In genomic region chr1:87334351-87335174, GRCh38 we compare ENCODE assay signal across 8 cellular contexts. TPM values are rescaled to one million over a fixed set of nuclear protein-coding genes. Genes with fewer than 3 reads are reported as not detected.
DNase-seq lines count a peak whose midpoint lies in the region; ATAC-seq and TF ChIP-seq lines count a peak whose summit lies in the region.

No MANE protein-coding gene starts in this region.

- ATAC-seq in HG02840 (IDR thresholded peaks at IDR 0.05; ENCODE audit: low FRiP score, unreplicated experiment) (peak; percentile 8), upper lobe of left lung (ENCODE audit: low FRiP score in 2 of 2) (peak; percentile 2 to 16), GM21786 (IDR thresholded peaks at IDR 0.05; ENCODE audit: unreplicated experiment) (no peak)

- no peaks in the 10 kb centered on the region for H3K27me3 Mint-ChIP-seq in mesothelial cell of epicardium (ENCODE audit: low read depth)

- H3K27me3 ChIP-seq in effector memory CD4-positive, alpha-beta T cell (replicated peaks; ENCODE audit: control insufficient read depth, insufficient read depth, low read length, poor library complexity, severe bottlenecking), result no peaks in the 10 kb centered on the region
- H3K27me3 ChIP-seq in upper lobe of left lung, result no peaks in the 10 kb centered on the region

- H3K36me3 Mint-ChIP-seq in mesothelial cell of epicardium, result peaks cover 13% of the 10 kb centered on the region

- H3K4me3 ChIP-seq in SK-N-MC (peak overlapping the region; percentile 84), upper lobe of left lung (peak overlapping the region; percentile 50 to 84 (median 76))
- H3K4me3 ChIP-seq in effector memory CD4-positive, alpha-beta T cell (ENCODE audit: insufficient read depth, low read depth, low read length, poor library complexity, severe bottlenecking), result peak overlapping the region; percentile 63

- TF ChIP-seq CTCF in GM10266 (IDR thresholded peaks at IDR 0.05; ENCODE audit: control insufficient read depth, insufficient read depth, low read depth, missing control alignments), result no peak
- peak; percentile 8 for TF ChIP-seq CTCF in mesothelial cell of epicardium (IDR thresholded peaks at IDR 0.05; ENCODE audit: unreplicated experiment)
- TF ChIP-seq CTCF in upper lobe of left lung (IDR thresholded peaks at IDR 0.05), result peak in 1 of 6 experiments; percentile 9

- H3K4me1 Mint-ChIP-seq in mesothelial cell of epicardium, result peaks cover 66% of the 10 kb centered on the region

- H3K4me3 Mint-ChIP-seq in mesothelial cell of epicardium, result peak overlapping the region; percentile 84

- peak overlapping the region; percentile 77 for H3K27ac Mint-ChIP-seq in mesothelial cell of epicardium

- peaks cover 25% of the 10 kb centered on the region for H3K4me1 ChIP-seq in effector memory CD4-positive, alpha-beta T cell (ENCODE audit: control insufficient read depth, insufficient read depth, low read length, poor library complexity, severe bottlenecking)
- peaks cover 34 to 46% (median 39%) of the 10 kb centered on the region in 4 donors for H3K4me1 ChIP-seq in upper lobe of left lung

- TF ChIP-seq EP300 in upper lobe of left lung (IDR thresholded peaks at IDR 0.05), result no peak

- H3K9me3 ChIP-seq in SK-N-MC (ENCODE audit: low read depth, low read length), result no peaks in the 10 kb centered on the region
- H3K9me3 ChIP-seq in effector memory CD4-positive, alpha-beta T cell (ENCODE audit: control insufficient read depth, low read length), result no peaks in the 10 kb centered on the region
- no peaks in the 10 kb centered on the region for H3K9me3 ChIP-seq in upper lobe of left lung

- H3K27ac ChIP-seq in SK-N-MC (no peak overlapping the region), upper lobe of left lung (peak overlapping the region; percentile 84 to 94 (median 88))
- H3K27ac ChIP-seq in effector memory CD4-positive, alpha-beta T cell (ENCODE audit: insufficient read depth, low read length, poor library complexity, severe bottlenecking), result peak overlapping the region; percentile 60

- no peaks in the 10 kb centered on the region for H3K9me3 Mint-ChIP-seq in mesothelial cell of epicardium

- no peak for TF ChIP-seq POLR2A in upper lobe of left lung (IDR thresholded peaks at IDR 0.05)

- WGBS in upper lobe of left lung, 2 donors, result 28 to 31% methylated on average over 24 to 28 of the region's 28 CpGs

- peak overlapping the region; percentile 80 for H3K9ac ChIP-seq in SK-N-MC (ENCODE audit: insufficient read length)

- H3K36me3 ChIP-seq in SK-N-MC (ENCODE audit: insufficient read depth, low read length), result peaks cover 31% of the 10 kb centered on the region
- peaks cover 1% of the 10 kb centered on the region for H3K36me3 ChIP-seq in effector memory CD4-positive, alpha-beta T cell (ENCODE audit: control insufficient read depth, insufficient read depth, low read length)
- peaks cover under 1 to 5% (median 3%) of the 10 kb centered on the region in 4 donors for H3K36me3 ChIP-seq in upper lobe of left lung

- DNase-seq in GM10266 (ENCODE audit: extremely low spot score), result peak; percentile 38
- no peak for DNase-seq in SK-N-MC (ENCODE audit: low read depth, low spot score)
- no peak for DNase-seq in effector memory CD4-positive, alpha-beta T cell
- peak in 1 of 2 experiments; percentile 42 for DNase-seq in mesothelial cell of epicardium (ENCODE audit: low spot score in 2 of 2, unreplicated experiment in 2 of 2)
- DNase-seq in upper lobe of left lung, result peak in 1 of 2 donors; percentile 48
- no peak for DNase-seq in NCI-H128 (lab: John Stamatoyannopoulos, UW; ENCODE audit: unreplicated experiment)

RNA-seq across cellular contexts. Expression of gene LMO4, which starts 5.9 kb away (rescaled TPM):
- total RNA-seq in mesothelial cell of epicardium (86.5 to 96.9 TPM (median 93.0 TPM) in 3 replicates), upper lobe of left lung (10 to 100 TPM; 23.7 to 54.4 (median 42.4) TPM)
